ENCODE assay signal across 15 cellular contexts in the genomic region with DNA sequence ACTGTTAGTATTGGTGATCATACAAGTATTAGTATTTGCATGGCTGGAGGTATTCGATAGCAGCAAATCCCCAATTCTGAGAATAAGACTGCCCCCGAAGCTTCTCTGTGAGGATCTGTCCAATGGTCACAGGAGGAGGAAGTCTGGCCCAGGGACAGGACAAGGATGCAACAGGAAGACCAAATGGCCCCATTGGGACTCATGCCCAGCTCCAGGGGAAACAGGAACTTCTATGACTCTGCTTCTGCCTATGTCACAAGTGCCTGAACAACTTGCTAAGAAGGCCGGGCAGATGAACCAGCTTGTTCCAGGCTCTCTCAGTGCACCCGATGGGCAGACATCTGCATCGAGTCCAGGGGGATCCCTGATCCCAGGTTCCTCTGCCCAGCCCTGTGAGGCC.
DNase-seq lines count a peak whose midpoint lies in the region; ATAC-seq, FAIRE-seq and TF ChIP-seq lines count a peak whose summit lies in the region.
"Had no signal": no experiment of that assay in that cellular context is flagged by ENCODE, and none has a peak within 500 bp of the region (broad histone marks: within the 10 kb centered on the region; RNA-seq: fewer than 3 reads in every experiment).

No MANE protein-coding gene starts in this region.

- WGBS in right lobe of liver (ENCODE audit: insufficient coverage, low coverage, low lambda C conversion rate, missing lambda C conversion rate) = 64% methylated on average over 4 of the region's 5 CpGs
- WGBS in HepG2 (ENCODE audit: low lambda C conversion rate) = 55% methylated on average over 5 of the region's 5 CpGs
- WGBS in adrenal gland, 4 donors = 48 to 81% (median 63%) methylated on average over 3 to 5 of the region's 5 CpGs
- 60% methylated on average over 1 of the region's 5 CpGs; no CpG with 5 or more reads in 1 of the 2 donors for WGBS in gastroesophageal sphincter (ENCODE audit: low coverage in 1 of 2), 2 donors

- intact Hi-C loops in right lobe of liver (cut with DNase I) (no loop called here), HepG2 (cut with micrococcal nuclease; ENCODE audit: unreplicated experiment) (no loop called here), adrenal gland (cut with DNase I) (no loop called here), upper lobe of right lung (cut with DNase I) (no loop called here)

- no peak for TF ChIP-seq RAD21 in HepG2 (CRISPR knock-in tag; IDR thresholded peaks at IDR 0.05)

- H4K20me1 ChIP-seq in HepG2 (ENCODE audit: insufficient read depth, low read length) = no peaks in the 10 kb centered on the region

- H3K4me3 ChIP-seq in right lobe of liver = no peak overlapping the region
- no peak overlapping the region for H3K4me3 ChIP-seq in HepG2 (replicated peaks in 1 of 3; ENCODE audit: insufficient read depth in 1 of 3, low read depth in 2 of 3, low read length in 3 of 3)
- H3K4me3 ChIP-seq in adrenal gland = no peak overlapping the region
- no peak overlapping the region for H3K4me3 ChIP-seq in gastroesophageal sphincter
- H3K4me3 ChIP-seq in upper lobe of right lung = no peak overlapping the region

- DNase-seq in right lobe of liver = peak in 1 of 3 donors; percentile 35
- no peak for DNase-seq in HepG2 (ENCODE audit: low spot score)
- peak in 6 of 7 donors; percentile 23 to 69 (median 39) for DNase-seq in adrenal gland
- DNase-seq in upper lobe of right lung = no peak
- DNase-seq in activated naive CD4-positive, alpha-beta T cell treated with Interleukin-2 at 50 U/mL for 16 hours = no peak
- DNase-seq in ACHN = no peak
- no peak for DNase-seq in DMS53 (lab: John Stamatoyannopoulos, UW)
- DNase-seq: CD8-positive, alpha-beta memory T cell; H7; Karpas-422; NCI-H1694; NCI-H748 treated with DMSO at 0.1 percent for 48 hours; SK-N-SH had no signal

- no peak overlapping the region for H2AFZ ChIP-seq in HepG2 (ENCODE audit: low read length)

- no peak for TF ChIP-seq POLR2A in right lobe of liver (IDR thresholded peaks at IDR 0.05)
- TF ChIP-seq POLR2A in HepG2 (IDR thresholded peaks at IDR 0.05; ENCODE audit: insufficient read depth in 1 of 2, low read depth in 2 of 2, low read length in 2 of 2) = no peak
- no peak for TF ChIP-seq POLR2A in adrenal gland (IDR thresholded peaks at IDR 0.05)
- no peak for TF ChIP-seq POLR2A in gastroesophageal sphincter (IDR thresholded peaks at IDR 0.05)

- no peak for TF ChIP-seq EP300 in HepG2 (IDR thresholded peaks at IDR 0.05; ENCODE audit: low read depth in 2 of 2, low read length in 2 of 2)
- no peak for TF ChIP-seq EP300 in HepG2 (CRISPR knock-in tag; IDR thresholded peaks at IDR 0.05; ENCODE audit: borderline replicate concordance)
- no peak for TF ChIP-seq EP300 in gastroesophageal sphincter (IDR thresholded peaks at IDR 0.05)

- POLR2A ChIA-PET in HepG2 (lab: Yijun Ruan, JAX) = no interaction called here

- no peak for TF ChIP-seq CTCF in right lobe of liver (IDR thresholded peaks at IDR 0.05)
- TF ChIP-seq CTCF in HepG2 (CRISPR knock-in tag; IDR thresholded peaks at IDR 0.05) = no peak
- no peak for TF ChIP-seq CTCF in adrenal gland (IDR thresholded peaks at IDR 0.05)
- TF ChIP-seq CTCF in gastroesophageal sphincter (IDR thresholded peaks at IDR 0.05) = no peak
- TF ChIP-seq CTCF in upper lobe of right lung (IDR thresholded peaks at IDR 0.05) = no peak

- CTCF ChIA-PET in HepG2 (lab: Yijun Ruan, JAX; ENCODE audit: low intra/inter-chr PET ratio, low total read pairs) = no interaction called here

- in situ Hi-C loops in HepG2 (cut with HindIII; ENCODE audit: extremely low pct_ligation_motif_present, low pct_unique_long_range_greater_than_20kb) (no loop called here), ACHN (cut with HindIII; ENCODE audit: low pct_ligation_motif_present, low pct_unique_long_range_greater_than_20kb, low sequenced_read_pairs) (no loop called here)

- ATAC-seq in right lobe of liver = peak; percentile 52 to 80 (median 67)
- ATAC-seq in HepG2 = no peak
- ATAC-seq in gastroesophageal sphincter = peak; percentile 23
- ATAC-seq in upper lobe of right lung = peak; percentile 34
- ATAC-seq: Right ventricle myocardium inferior had no signal

- H3K9me3 ChIP-seq in right lobe of liver (no peaks in the 10 kb centered on the region), HepG2 (ENCODE audit: low read length) (no peaks in the 10 kb centered on the region), adrenal gland (replicated peaks in 1 of 3) (no peaks in the 10 kb centered on the region), gastroesophageal sphincter (peaks cover 0 to 4% (median 0%) of the 10 kb centered on the region in 3 donors), upper lobe of right lung (no peaks in the 10 kb centered on the region)

- H3K4me2 ChIP-seq in HepG2 (ENCODE audit: low read depth, low read length) = no peak overlapping the region
- H3K4me2 ChIP-seq: SK-N-SH had no signal

- H3K27me3 ChIP-seq in right lobe of liver (no peaks in the 10 kb centered on the region), HepG2 (ENCODE audit: control insufficient read depth in 1 of 2, insufficient read depth in 2 of 2, low read length in 2 of 2) (no peaks in the 10 kb centered on the region; a peak in 1 of 5 replicates), adrenal gland (no peaks in the 10 kb centered on the region), gastroesophageal sphincter (no peaks in the 10 kb centered on the region), upper lobe of right lung (no peaks in the 10 kb centered on the region)

- H3K79me2 ChIP-seq in HepG2 (ENCODE audit: insufficient read depth, low read length) = no peaks in the 10 kb centered on the region

- no peak overlapping the region for H3K27ac ChIP-seq in right lobe of liver
- no peak overlapping the region for H3K27ac ChIP-seq in HepG2 (ENCODE audit: extremely low read length, insufficient read depth, low read length)
- peak overlapping the region in 1 of 5 donors; percentile 10 for H3K27ac ChIP-seq in adrenal gland
- H3K27ac ChIP-seq in gastroesophageal sphincter = no peak overlapping the region
- no peak overlapping the region for H3K27ac ChIP-seq in upper lobe of right lung

- no peak for FAIRE-seq in HepG2 (lab: Jason Lieb, UNC)

- H3K36me3 ChIP-seq in right lobe of liver = no peaks in the 10 kb centered on the region
- no peaks in the 10 kb centered on the region for H3K36me3 ChIP-seq in HepG2 (replicated peaks in 1 of 2; ENCODE audit: control insufficient read depth in 1 of 2, insufficient read depth in 2 of 2, low read length in 2 of 2)
- H3K36me3 ChIP-seq in adrenal gland (replicated peaks in 1 of 2) = no peaks in the 10 kb centered on the region
- H3K36me3 ChIP-seq in gastroesophageal sphincter = no peaks in the 10 kb centered on the region
- H3K36me3 ChIP-seq in upper lobe of right lung = no peaks in the 10 kb centered on the region

- H3K4me1 ChIP-seq in right lobe of liver (no peaks in the 10 kb centered on the region), HepG2 (ENCODE audit: insufficient read depth, low read length) (peaks cover 12% of the 10 kb centered on the region), adrenal gland (replicated peaks in 1 of 2) (no peaks in the 10 kb centered on the region), gastroesophageal sphincter (no peaks in the 10 kb centered on the region), upper lobe of right lung (no peaks in the 10 kb centered on the region)

- BruUV-seq in HepG2 (replicated peaks; lab: Mats Ljungman, UMichigan) = no TSS peak

- H3K9ac ChIP-seq in HepG2 (ENCODE audit: insufficient read depth, low read depth, low read length) = no peak overlapping the region
- H3K9ac ChIP-seq: SK-N-SH had no signal

TF ChIP-seq in HepG2, 621 proteins besides CTCF, POLR2A, EP300 and RAD21:
- TF ChIP-seq ZNF782 (CRISPR knock-in tag; IDR thresholded peaks at IDR 0.05; ENCODE audit: borderline replicate concordance) (no peak), ZNF30 (CRISPR knock-in tag; IDR thresholded peaks at IDR 0.05) (no peak), ATF7 (IDR thresholded peaks at IDR 0.05) (no peak), ATF7 (CRISPR knock-in tag; IDR thresholded peaks at IDR 0.05) (no peak), ZNF891 (CRISPR knock-in tag; IDR thresholded peaks at IDR 0.05) (no peak), TGIF2 (CRISPR knock-in tag; IDR thresholded peaks at IDR 0.05) (no peak)

Comparison
In these comparisons a context has a peak if more than half of its experiments do, and no peak if none do; other contexts are left out.
1. DNase-seq: peak in adrenal gland (6 of 7); none in HepG2 (single experiment), upper lobe of right lung (single experiment), activated naive CD4-positive, alpha-beta T cell treated with Interleukin-2 at 50 U/mL for 16 hours (single experiment), ACHN (single experiment) and DMS53 (single experiment).